Comparison of ENCODE assay signal across 18 cellular contexts in the genomic region with DNA sequence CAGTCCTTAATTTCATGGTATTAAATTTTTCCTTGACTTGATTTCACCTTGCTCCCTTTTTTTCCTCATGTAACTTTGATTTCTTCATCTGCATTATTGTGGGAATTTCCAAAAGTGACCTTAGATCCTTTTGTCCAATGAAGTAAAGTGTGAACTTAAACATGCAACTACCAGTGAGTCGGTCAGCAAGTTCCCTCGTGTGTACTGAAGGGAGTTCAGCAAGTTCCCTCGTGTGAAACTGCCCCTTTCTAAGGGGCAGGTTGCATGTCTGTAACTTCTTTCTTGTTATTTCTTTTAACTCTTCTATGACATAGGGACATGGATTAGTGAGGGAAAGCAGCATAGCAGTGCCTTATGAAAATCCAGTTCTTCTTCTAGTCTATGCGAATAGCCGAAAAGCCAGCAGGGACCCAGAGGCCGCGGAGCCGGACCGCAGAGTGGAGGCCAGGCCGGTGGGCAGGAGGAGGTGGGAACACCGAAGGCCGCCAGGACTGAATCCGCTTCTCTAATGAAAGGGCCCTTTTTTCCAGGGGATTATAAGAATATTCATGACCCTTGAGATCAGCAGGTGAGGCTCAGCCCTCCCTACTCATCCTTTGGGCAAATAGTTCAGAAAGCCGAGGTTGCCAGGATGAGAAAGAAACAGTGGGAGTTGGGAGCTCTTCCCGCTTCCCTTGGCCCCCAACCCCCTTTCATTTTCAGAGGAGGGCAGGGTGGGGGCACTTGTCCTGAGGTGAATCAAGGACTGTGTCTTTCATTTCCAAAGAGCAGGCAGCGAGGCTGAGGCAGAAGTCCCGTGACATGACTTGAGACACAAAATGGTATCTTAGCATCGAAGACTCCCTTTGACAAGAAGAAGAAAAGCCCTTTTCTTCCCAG.
DNase-seq lines count a peak whose midpoint lies in the region; ATAC-seq and TF ChIP-seq lines count a peak whose summit lies in the region.
"Had no signal": no experiment of that assay in that cellular context is flagged by ENCODE, and none has a peak within 500 bp of the region (broad histone marks: within the 10 kb centered on the region; RNA-seq: fewer than 3 reads in every experiment).

No MANE protein-coding gene starts in this region.

- H3K9me3 ChIP-seq in esophagus muscularis mucosa (peaks cover 0 to 10% (median 3%) of the 10 kb centered on the region in 4 donors), mesenchymal stem cell (ENCODE audit: control insufficient read depth, low read length) (peaks cover 13% of the 10 kb centered on the region)

- no peak overlapping the region for H3K4me2 ChIP-seq in mesenchymal stem cell (ENCODE audit: low read length, poor library complexity, severe bottlenecking)
- H3K4me2 ChIP-seq: BLaER1 treated with 17β-estradiol and CSF1 and Interleukin-3, amounts not matched to agents 10 nM and 100 nM had no signal

- H3K36me3 ChIP-seq in esophagus muscularis mucosa (no peaks in the 10 kb centered on the region), mesenchymal stem cell (ENCODE audit: control insufficient read depth in 1 of 2, insufficient read depth in 2 of 2, low read depth in 1 of 2, low read length in 2 of 2) (no peaks in the 10 kb centered on the region)
- H3K36me3 ChIP-seq: MG63 had no signal

- H3K23ac ChIP-seq in mesenchymal stem cell (ENCODE audit: low read length in 2 of 2) = no peak overlapping the region

- no peak overlapping the region for H4K8ac ChIP-seq in mesenchymal stem cell (ENCODE audit: low read length)

- no peak overlapping the region for H2AFZ ChIP-seq in mesenchymal stem cell (ENCODE audit: low read depth, low read length)

- H2BK15ac ChIP-seq in mesenchymal stem cell (ENCODE audit: low read depth, poor library complexity, severe bottlenecking) = peak overlapping the region; percentile 37

- H3K4me3 ChIP-seq in esophagus muscularis mucosa (no peak overlapping the region), mesenchymal stem cell (ENCODE audit: insufficient read depth in 1 of 2, low read depth in 1 of 2, low read length in 2 of 2) (no peak overlapping the region)
- H3K4me3 ChIP-seq: BLaER1 treated with 17β-estradiol and CSF1 and Interleukin-3, amounts not matched to agents 10 nM and 100 nM; MG63 had no signal

- H3K4me3 Mint-ChIP-seq in activated naive CD8-positive, alpha-beta T cell treated with anti-CD3 and anti-CD28 coated beads, Interleukin-2, amount 10 ng/mL, durations not matched to agents 7 days and 5 days = no peak overlapping the region
- no peak overlapping the region for H3K4me3 Mint-ChIP-seq in activated naive CD8-positive, alpha-beta T cell treated with anti-CD3 and anti-CD28 coated beads for 36 hours
- no peak overlapping the region for H3K4me3 Mint-ChIP-seq in type B pancreatic cell

- POLR2A ChIA-PET in activated naive CD8-positive, alpha-beta T cell treated with anti-CD3 and anti-CD28 coated beads, Interleukin-2, amount 10 ng/mL, durations not matched to agents 7 days and 5 days (lab: Charles Lee) = no interaction called here

- H3K27ac ChIP-seq in esophagus muscularis mucosa (replicated peaks in 1 of 4) = peak overlapping the region in 1 of 4 donors; percentile 30
- H3K27ac ChIP-seq in mesenchymal stem cell (ENCODE audit: low read length, poor library complexity, severe bottlenecking) = no peak overlapping the region
- H3K27ac ChIP-seq: BLaER1 treated with 17β-estradiol and CSF1 and Interleukin-3, amounts not matched to agents 10 nM and 100 nM; HL-60 had no signal

- H3K27me3 Mint-ChIP-seq in activated naive CD8-positive, alpha-beta T cell treated with anti-CD3 and anti-CD28 coated beads, Interleukin-2, amount 10 ng/mL, durations not matched to agents 7 days and 5 days = no peaks in the 10 kb centered on the region
- H3K27me3 Mint-ChIP-seq in activated naive CD8-positive, alpha-beta T cell treated with anti-CD3 and anti-CD28 coated beads for 36 hours = no peaks in the 10 kb centered on the region
- no peaks in the 10 kb centered on the region for H3K27me3 Mint-ChIP-seq in type B pancreatic cell

- H3K27me3 ChIP-seq in esophagus muscularis mucosa (no peaks in the 10 kb centered on the region), mesenchymal stem cell (ENCODE audit: control insufficient read depth in 1 of 2, insufficient read depth in 1 of 2, low read length in 2 of 2) (no peaks in the 10 kb centered on the region)
- H3K27me3 ChIP-seq: BLaER1 treated with 17β-estradiol and CSF1 and Interleukin-3, amounts not matched to agents 10 nM and 100 nM; MG63 had no signal

- peaks cover 8% of the 10 kb centered on the region for H3K36me3 Mint-ChIP-seq in activated naive CD8-positive, alpha-beta T cell treated with anti-CD3 and anti-CD28 coated beads, Interleukin-2, amount 10 ng/mL, durations not matched to agents 7 days and 5 days
- peaks cover 8% of the 10 kb centered on the region for H3K36me3 Mint-ChIP-seq in activated naive CD8-positive, alpha-beta T cell treated with anti-CD3 and anti-CD28 coated beads for 36 hours
- peaks cover 17% of the 10 kb centered on the region for H3K36me3 Mint-ChIP-seq in type B pancreatic cell

- no peak overlapping the region for H3K9ac ChIP-seq in mesenchymal stem cell (ENCODE audit: low read length)
- H3K9ac ChIP-seq: BLaER1 treated with 17β-estradiol and CSF1 and Interleukin-3, amounts not matched to agents 10 nM and 100 nM had no signal

- H2BK12ac ChIP-seq in mesenchymal stem cell (ENCODE audit: low read length in 2 of 2) = no peak overlapping the region

- WGBS in esophagus muscularis mucosa = 85% methylated on average over 18 of the region's 18 CpGs
- 87% methylated on average over 18 of the region's 18 CpGs for WGBS in mesenchymal stem cell

- peak overlapping the region; percentile 38 for H3K27ac Mint-ChIP-seq in activated naive CD8-positive, alpha-beta T cell treated with anti-CD3 and anti-CD28 coated beads, Interleukin-2, amount 10 ng/mL, durations not matched to agents 7 days and 5 days
- H3K27ac Mint-ChIP-seq in activated naive CD8-positive, alpha-beta T cell treated with anti-CD3 and anti-CD28 coated beads for 36 hours = no peak overlapping the region
- peak overlapping the region; percentile 29 for H3K27ac Mint-ChIP-seq in type B pancreatic cell

- TF ChIP-seq POLR2A in esophagus muscularis mucosa (IDR thresholded peaks at IDR 0.05; ENCODE audit: low read depth) = no peak

- intact Hi-C loops in esophagus muscularis mucosa (cut with DNase I) = no loop called here

- no peak for ATAC-seq in activated naive CD8-positive, alpha-beta T cell treated with anti-CD3 and anti-CD28 coated beads, Interleukin-2, amount 10 ng/mL, durations not matched to agents 7 days and 5 days (ENCODE audit: low read depth)
- ATAC-seq: Panc1 had no signal

- no peak overlapping the region for H2AK5ac ChIP-seq in mesenchymal stem cell (ENCODE audit: low read length, severe bottlenecking)

- H3K9me3 Mint-ChIP-seq in activated naive CD8-positive, alpha-beta T cell treated with anti-CD3 and anti-CD28 coated beads, Interleukin-2, amount 10 ng/mL, durations not matched to agents 7 days and 5 days = peaks cover 7% of the 10 kb centered on the region
- peaks cover 11% of the 10 kb centered on the region for H3K9me3 Mint-ChIP-seq in activated naive CD8-positive, alpha-beta T cell treated with anti-CD3 and anti-CD28 coated beads for 36 hours
- peaks cover 12% of the 10 kb centered on the region for H3K9me3 Mint-ChIP-seq in type B pancreatic cell

- H4K91ac ChIP-seq in mesenchymal stem cell (ENCODE audit: low read length) = no peak overlapping the region

- H3K18ac ChIP-seq in mesenchymal stem cell (ENCODE audit: low read depth in 1 of 2, low read length in 2 of 2) = no peak overlapping the region

- TF ChIP-seq EP300 in esophagus muscularis mucosa (IDR thresholded peaks at IDR 0.05) = no peak

- no peak overlapping the region for H3K4ac ChIP-seq in mesenchymal stem cell (ENCODE audit: low read depth in 1 of 2, low read length in 2 of 2)

- no peaks in the 10 kb centered on the region for H3K79me1 ChIP-seq in mesenchymal stem cell (replicated peaks; ENCODE audit: low read length, poor library complexity, severe bottlenecking)

- DNase-seq in activated naive CD8-positive, alpha-beta T cell treated with anti-CD3 and anti-CD28 coated beads, Interleukin-2, amount 10 ng/mL, durations not matched to agents 7 days and 5 days = no peak
- DNase-seq in activated naive CD8-positive, alpha-beta T cell treated with anti-CD3 and anti-CD28 coated beads for 36 hours = no peak
- DNase-seq in esophagus muscularis mucosa (ENCODE audit: extremely low spot score) (peak; percentile 39), mesenchymal stem cell (no peak), type B pancreatic cell (ENCODE audit: extremely low spot score, unreplicated experiment) (no peak), GOT3 (lab: John Stamatoyannopoulos, UW) (no peak), SHP77 treated with DMSO at 0.1 percent for 48 hours (lab: John Stamatoyannopoulos, UW) (no peak), NCI-H1092 (lab: John Stamatoyannopoulos, UW) (no peak)
- DNase-seq: 8988T, DMS 273 treated with DMSO at 0.1 percent for 48 hours, EL, MG63, NCI-H1105, NCI-H1694 treated with DMSO at 0.1 percent for 48 hours, Right ventricle myocardium superior had no signal

- no peak overlapping the region for H3K14ac ChIP-seq in mesenchymal stem cell (ENCODE audit: low read length in 2 of 2)

- no peaks in the 10 kb centered on the region for H3K4me1 Mint-ChIP-seq in activated naive CD8-positive, alpha-beta T cell treated with anti-CD3 and anti-CD28 coated beads, Interleukin-2, amount 10 ng/mL, durations not matched to agents 7 days and 5 days
- H3K4me1 Mint-ChIP-seq in activated naive CD8-positive, alpha-beta T cell treated with anti-CD3 and anti-CD28 coated beads for 36 hours = no peaks in the 10 kb centered on the region
- peaks cover 18% of the 10 kb centered on the region for H3K4me1 Mint-ChIP-seq in type B pancreatic cell (ENCODE audit: unreplicated experiment)

- TF ChIP-seq CTCF in esophagus muscularis mucosa (IDR thresholded peaks at IDR 0.05) (no peak), type B pancreatic cell (conservative IDR thresholded peaks at IDR 0.05) (no peak)

- no peaks in the 10 kb centered on the region for H3K4me1 ChIP-seq in esophagus muscularis mucosa
- H3K4me1 ChIP-seq in mesenchymal stem cell (ENCODE audit: control insufficient read depth, insufficient read depth, low read depth, low read length) = no peaks in the 10 kb centered on the region
- H3K4me1 ChIP-seq: BLaER1 treated with 17β-estradiol and CSF1 and Interleukin-3, amounts not matched to agents 10 nM and 100 nM had no signal

- H2BK120ac ChIP-seq in mesenchymal stem cell (ENCODE audit: low read depth, low read length) = no peak overlapping the region

- H2BK5ac ChIP-seq in mesenchymal stem cell (ENCODE audit: low read depth, low read length, poor library complexity, severe bottlenecking) = no peak overlapping the region
